In genomic region chr5:115375922-115376321, GRCh38 we compare ENCODE assay signal across 1 cellular context.
TF ChIP-seq lines count a peak whose summit lies in the region.

No MANE protein-coding gene starts in this region.

TF ChIP-seq in GM23338, 12 proteins besides CTCF, POLR2A, EP300 and RAD21 (continued from another document):
- TF ChIP-seq REST (IDR thresholded peaks at IDR 0.05; ENCODE audit: unreplicated experiment) (no peak), ZNF462 (CRISPR knock-in tag; IDR thresholded peaks at IDR 0.05) (no peak), CREB1 (CRISPR knock-in tag; IDR thresholded peaks at IDR 0.05; ENCODE audit: low read depth) (no peak)
